11 cellular contexts compared by ENCODE assay signal in genomic region chr12:65891219-65891618, GRCh38.
A peak's percentile ranks its signal among the peaks of the same experiment; 100 is the strongest.
DNase-seq lines count a peak whose midpoint lies in the region; ATAC-seq and TF ChIP-seq lines count a peak whose summit lies in the region.
"Had no signal": no experiment of that assay in that cellular context is flagged by ENCODE, and none has a peak within 500 bp of the region (broad histone marks: within the 10 kb centered on the region; RNA-seq: fewer than 3 reads in every experiment).

No MANE protein-coding gene starts in this region.

- peak overlapping the region; percentile 88; the same call in 1 of the 2 replicates for H2AK5ac ChIP-seq in IMR-90 (ENCODE audit: low read depth, low read length)
- peak overlapping the region; percentile 38 for H2AK5ac ChIP-seq in mesenchymal stem cell (ENCODE audit: low read length, severe bottlenecking)

- peak overlapping the region; percentile 83; the same call in 1 of the 2 replicates for H3K27ac ChIP-seq in IMR-90 (ENCODE audit: insufficient read depth, low read length)
- H3K27ac ChIP-seq in mammary epithelial cell (ENCODE audit: insufficient read depth, low read depth, low read length) = peak overlapping the region; percentile 47
- peak overlapping the region; percentile 94 for H3K27ac ChIP-seq in mesenchymal stem cell (ENCODE audit: low read length, poor library complexity, severe bottlenecking)
- peak overlapping the region in 1 of 4 donors; percentile 65 for H3K27ac ChIP-seq in transverse colon
- H3K27ac ChIP-seq: C4-2B had no signal

- peak overlapping the region; percentile 42; the same call in 1 of the 2 replicates for H4K91ac ChIP-seq in IMR-90 (ENCODE audit: insufficient read depth, low read depth, low read length)
- H4K91ac ChIP-seq in mesenchymal stem cell (ENCODE audit: low read length) = no peak overlapping the region

- H3K9ac ChIP-seq in IMR-90 (ENCODE audit: low read depth, low read length) (peak overlapping the region; percentile 68; the same call in 1 of the 2 replicates), mammary epithelial cell (ENCODE audit: insufficient read depth, low read length) (no peak overlapping the region), mesenchymal stem cell (ENCODE audit: low read length) (peak overlapping the region; percentile 78)

- H4K5ac ChIP-seq in IMR-90 (ENCODE audit: low read depth, low read length) = peak overlapping the region; percentile 27

- H2AFZ ChIP-seq in IMR-90 (replicated peaks; ENCODE audit: low read length, poor library complexity) = no peak overlapping the region
- no peak overlapping the region for H2AFZ ChIP-seq in mammary epithelial cell (ENCODE audit: low read depth, low read length)
- H2AFZ ChIP-seq in mesenchymal stem cell (ENCODE audit: low read depth, low read length) = no peak overlapping the region
- H2AFZ ChIP-seq: GM23338 had no signal

- H2BK5ac ChIP-seq in IMR-90 (ENCODE audit: low read depth, low read length, poor library complexity, severe bottlenecking) (peak overlapping the region; percentile 79), mesenchymal stem cell (ENCODE audit: low read depth, low read length, poor library complexity, severe bottlenecking) (no peak overlapping the region)

- no peak for TF ChIP-seq POLR2A in IMR-90 (IDR thresholded peaks at IDR 0.05; ENCODE audit: low read depth, low read length)
- TF ChIP-seq POLR2A in transverse colon (IDR thresholded peaks at IDR 0.05) = no peak

- H3K9me3 ChIP-seq in IMR-90 (ENCODE audit: control insufficient read depth, insufficient read depth, low read length) (no peaks in the 10 kb centered on the region), mammary epithelial cell (replicated peaks; ENCODE audit: insufficient read depth, low read length) (no peaks in the 10 kb centered on the region), mesenchymal stem cell (ENCODE audit: control insufficient read depth, low read length) (no peaks in the 10 kb centered on the region), transverse colon (no peaks in the 10 kb centered on the region)

- H2BK15ac ChIP-seq in IMR-90 (ENCODE audit: low read depth, low read length) (peak overlapping the region; percentile 9; the same call in 1 of the 3 replicates), mesenchymal stem cell (ENCODE audit: low read depth, poor library complexity, severe bottlenecking) (no peak overlapping the region)

- no peak overlapping the region for H2AK9ac ChIP-seq in IMR-90 (replicated peaks; ENCODE audit: low read depth, low read length, poor library complexity)

- H3K18ac ChIP-seq in IMR-90 (ENCODE audit: low read depth, low read length) (peak overlapping the region; percentile 68), mesenchymal stem cell (ENCODE audit: low read depth in 1 of 2, low read length in 2 of 2) (peak overlapping the region in 1 of 2 experiments; percentile 72)

- CTCF ChIA-PET in IMR-90 (lab: Yijun Ruan, JAX) (interaction anchor here (0.6 kb wide), 1 partner anchor 48 kb away, joined by 3 read pairs; no protein-coding TSS in a partner anchor), mammary epithelial cell (lab: Charles Lee; ENCODE audit: low non-redundant PET) (no interaction called here)

- H3K14ac ChIP-seq in IMR-90 (replicated peaks; ENCODE audit: low read depth, low read length) (peak overlapping the region; percentile 74), mesenchymal stem cell (ENCODE audit: low read length in 2 of 2) (no peak overlapping the region)

- H4K8ac ChIP-seq in IMR-90 (ENCODE audit: low read depth in 2 of 2, low read length in 2 of 2) (peak overlapping the region in 1 of 2 experiments; percentile 62; a peak in 1 of 4 replicates), mesenchymal stem cell (ENCODE audit: low read length) (peak overlapping the region; percentile 75)

- in situ Hi-C loops in IMR-90 (cut with MboI; ENCODE audit: low sequenced_read_pairs) = no loop called here
- in situ Hi-C loops in mammary epithelial cell (cut with MboI; ENCODE audit: low sequenced_read_pairs in 2 of 2) = no loop called here
- in situ Hi-C loops in transverse colon (cut with MboI; ENCODE audit: low pct_ligation_motif_present in 1 of 4, low pct_unique_long_range_greater_than_20kb in 1 of 4, low sequenced_read_pairs in 3 of 4) = no loop called here

- H3K23ac ChIP-seq in IMR-90 (ENCODE audit: low read depth, low read length) = peak overlapping the region; percentile 81
- H3K23ac ChIP-seq in mesenchymal stem cell (ENCODE audit: low read length in 2 of 2) = no peak overlapping the region

- H2BK120ac ChIP-seq in IMR-90 (ENCODE audit: low read depth, low read length) (peak overlapping the region; percentile 84), mesenchymal stem cell (ENCODE audit: low read depth, low read length) (no peak overlapping the region)

- H3K27me3 ChIP-seq in IMR-90 (ENCODE audit: control insufficient read depth, insufficient read depth, low read length) (no peaks in the 10 kb centered on the region), mammary epithelial cell (ENCODE audit: insufficient read depth, low read length) (no peaks in the 10 kb centered on the region), mesenchymal stem cell (ENCODE audit: control insufficient read depth in 1 of 2, insufficient read depth in 1 of 2, low read length in 2 of 2) (no peaks in the 10 kb centered on the region), transverse colon (no peaks in the 10 kb centered on the region)

- H3K4me3 ChIP-seq in IMR-90 (ENCODE audit: insufficient read depth, low read depth, low read length) (no peak overlapping the region), mammary epithelial cell (replicated peaks in 1 of 3; ENCODE audit: insufficient read depth in 1 of 3, low read depth in 2 of 3, low read length in 3 of 3) (no peak overlapping the region), mesenchymal stem cell (ENCODE audit: insufficient read depth in 1 of 2, low read depth in 1 of 2, low read length in 2 of 2) (peak overlapping the region in 1 of 2 experiments; percentile 54), transverse colon (no peak overlapping the region)
- H3K4me3 ChIP-seq: GM23338 had no signal

- intact Hi-C loops in IMR-90 (cut with micrococcal nuclease) (loop anchor here (5.0 kb wide), 1 partner anchor 64 kb away; no protein-coding TSS in a partner anchor), mammary epithelial cell (cut with micrococcal nuclease) (no loop called here), transverse colon (cut with DNase I; ENCODE audit: low total_unique reads) (no loop called here)

- H3K79me2 ChIP-seq in mammary epithelial cell (ENCODE audit: insufficient read depth, low read length) = peaks cover 91% of the 10 kb centered on the region

- H3K4me2 ChIP-seq in IMR-90 (ENCODE audit: low read depth, low read length) (peak overlapping the region; percentile 74), mammary epithelial cell (ENCODE audit: insufficient read depth, low read depth, low read length) (peak overlapping the region; percentile 63), mesenchymal stem cell (ENCODE audit: low read length, poor library complexity, severe bottlenecking) (peak overlapping the region; percentile 25)
- H3K4me2 ChIP-seq: GM23338 had no signal

- H3K56ac ChIP-seq in IMR-90 (ENCODE audit: extremely low read depth, insufficient read depth, low read length) = peak overlapping the region; percentile 53; the same call in 1 of the 2 replicates

- dilution Hi-C loops in IMR-90 (cut with HindIII; ENCODE audit: low sequenced_read_pairs, unreplicated experiment) (no loop called here), mammary epithelial cell (cut with HindIII; ENCODE audit: low sequenced_read_pairs) (no loop called here)

- H3K4ac ChIP-seq in IMR-90 (ENCODE audit: low read depth, low read length) (peak overlapping the region; percentile 78), mesenchymal stem cell (ENCODE audit: low read depth in 1 of 2, low read length in 2 of 2) (peak overlapping the region; percentile 81 to 89)

- H3K4me1 ChIP-seq in IMR-90 (ENCODE audit: control insufficient read depth, insufficient read depth, low read length) (peaks cover 26% of the 10 kb centered on the region), mammary epithelial cell (ENCODE audit: insufficient read depth, low read length) (peaks cover 70% of the 10 kb centered on the region), mesenchymal stem cell (ENCODE audit: control insufficient read depth, insufficient read depth, low read depth, low read length) (peaks cover 17% of the 10 kb centered on the region), transverse colon (peaks cover 12 to 42% (median 27%) of the 10 kb centered on the region in 4 donors)

- H3K79me1 ChIP-seq in IMR-90 (ENCODE audit: low read depth in 1 of 2, low read length in 2 of 2) = peaks cover 0 to 72% of the 10 kb centered on the region in 2 experiments; a peak in 2 of 4 replicates
- no peaks in the 10 kb centered on the region for H3K79me1 ChIP-seq in mesenchymal stem cell (replicated peaks; ENCODE audit: low read length, poor library complexity, severe bottlenecking)

- H3K9me1 ChIP-seq in IMR-90 (ENCODE audit: insufficient read depth, low read length) = peaks cover 10% of the 10 kb centered on the region

- H4K20me1 ChIP-seq in IMR-90 (ENCODE audit: insufficient read depth, low read length) (peaks cover 45% of the 10 kb centered on the region), mammary epithelial cell (ENCODE audit: insufficient read depth, low read length) (peaks cover 24% of the 10 kb centered on the region)

- BruUV-seq in IMR-90 (replicated peaks; lab: Mats Ljungman, UMichigan) = no TSS peak
- BruUV-seq in mammary epithelial cell (replicated peaks; lab: Mats Ljungman, UMichigan) = no TSS peak

- ATAC-seq in IMR-90 (ENCODE audit: low read depth) (no peak), GM18511 (IDR thresholded peaks at IDR 0.05; ENCODE audit: unreplicated experiment) (no peak)
- ATAC-seq in activated CD4-positive, CD25-positive, alpha-beta regulatory T cell treated with anti-CD3 and anti-CD28 coated beads, Interleukin-2, amount 50 U/mL, for 24 hours = no peak
- ATAC-seq: GM23338 had no signal

- WGBS in IMR-90 (ENCODE audit: extremely low coverage in 2 of 2, insufficient read length in 1 of 2), 2 experiments = 67% methylated on average over 2 of the region's 4 CpGs; no CpG with 5 or more reads in 1 of the 2 experiments
- WGBS in mammary epithelial cell (ENCODE audit: low coverage, missing lambda C conversion rate) = 82% methylated on average over 4 of the region's 4 CpGs
- WGBS in mesenchymal stem cell = 36% methylated on average over 4 of the region's 4 CpGs
- WGBS in transverse colon (ENCODE audit: low coverage in 1 of 2), 2 donors = 74 to 85% methylated on average over 4 of the region's 4 CpGs

- no peak for TF ChIP-seq EP300 in transverse colon (IDR thresholded peaks at IDR 0.05; ENCODE audit: low read depth)

- peaks cover 3% of the 10 kb centered on the region for H3K36me3 ChIP-seq in IMR-90 (ENCODE audit: control insufficient read depth, insufficient read depth, low read length)
- peaks cover 23% of the 10 kb centered on the region for H3K36me3 ChIP-seq in mammary epithelial cell (ENCODE audit: insufficient read depth, low read length)
- H3K36me3 ChIP-seq in mesenchymal stem cell (ENCODE audit: control insufficient read depth in 1 of 2, insufficient read depth in 2 of 2, low read depth in 1 of 2, low read length in 2 of 2) = peaks cover 8 to 41% of the 10 kb centered on the region in 2 experiments
- H3K36me3 ChIP-seq in transverse colon = no peaks in the 10 kb centered on the region

- DNase-seq in AG08395 (ENCODE audit: low spot score) (peak; percentile 59), IMR-90 (peak; percentile 57), mammary epithelial cell (no peak), mesenchymal stem cell (peak; percentile 68), transverse colon (no peak)
- DNase-seq in activated CD4-positive, CD25-positive, alpha-beta regulatory T cell treated with anti-CD3 and anti-CD28 coated beads, Interleukin-2, amount 50 U/mL, for 72 hours = no peak
- DNase-seq: effector CD4-positive, alpha-beta T cell had no signal

- peak overlapping the region; percentile 53; the same call in 1 of the 2 replicates for H2BK20ac ChIP-seq in IMR-90 (ENCODE audit: low read depth, low read length)

- no peak for TF ChIP-seq RAD21 in IMR-90 (IDR thresholded peaks at IDR 0.05; ENCODE audit: low read length)

- TF ChIP-seq CTCF in IMR-90 (conservative IDR thresholded peaks at IDR 0.05; ENCODE audit: low read depth, low read length) = no peak
- no peak for TF ChIP-seq CTCF in mammary epithelial cell (conservative IDR thresholded peaks at IDR 0.05 in 1 of 2, IDR thresholded peaks at IDR 0.05 in 1 of 2; ENCODE audit: extremely low read depth in 1 of 2, insufficient read depth in 1 of 2, low read depth in 1 of 2, low read length in 2 of 2)
- TF ChIP-seq CTCF in transverse colon (IDR thresholded peaks at IDR 0.05) = no peak

- POLR2A ChIA-PET in IMR-90 (lab: Charles Lee; ENCODE audit: unreplicated experiment) = interaction anchor here (0.8 kb wide), 1 partner anchor 284 kb away, joined by 3 read pairs; no protein-coding TSS in a partner anchor

- H2BK12ac ChIP-seq in mesenchymal stem cell (ENCODE audit: low read length in 2 of 2) = peak overlapping the region in 1 of 2 experiments; percentile 86

Comparison
In these comparisons a context has a peak if more than half of its experiments do, and no peak if none do; other contexts are left out.
1. DNase-seq: peak in AG08395 (single experiment), IMR-90 (single experiment) and mesenchymal stem cell (single experiment); none in mammary epithelial cell (single experiment), activated CD4-positive, CD25-positive, alpha-beta regulatory T cell treated with anti-CD3 and anti-CD28 coated beads, Interleukin-2, amount 50 U/mL, for 72 hours (single experiment) and transverse colon (single experiment).
2. Peak in every context shown above with its lines, with median percentiles within 50 percentile points of each other: H3K4me2 ChIP-seq.